22 cellular contexts compared by ENCODE assay signal in the genomic region with DNA sequence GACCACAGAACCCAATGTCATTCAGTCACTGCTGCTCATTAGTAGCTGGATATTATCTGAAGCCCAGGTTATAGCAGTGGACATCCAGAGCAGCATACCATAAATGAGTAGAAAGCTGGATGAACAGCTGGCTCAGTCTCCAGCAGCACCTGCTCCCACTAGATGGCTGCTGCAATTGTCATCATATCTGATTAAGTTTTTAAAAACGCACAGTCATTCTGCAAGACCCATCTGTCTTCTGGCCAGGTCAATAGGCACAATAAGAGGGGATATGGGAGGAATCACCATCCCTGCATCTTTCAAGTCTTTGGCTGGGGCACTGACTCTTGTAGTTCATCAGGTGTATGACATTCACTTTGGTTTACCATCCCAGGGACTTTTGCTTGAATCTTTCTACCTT. TPM values are rescaled to one million over a fixed set of nuclear protein-coding genes. Genes with fewer than 3 reads are reported as not detected.
DNase-seq lines count a peak whose midpoint lies in the region; ATAC-seq, FAIRE-seq and TF ChIP-seq lines count a peak whose summit lies in the region.
"Had no signal": no experiment of that assay in that cellular context is flagged by ENCODE, and none has a peak within 500 bp of the region (broad histone marks: within the 10 kb centered on the region; RNA-seq: fewer than 3 reads in every experiment).

No MANE protein-coding gene starts in this region.

- H3K27me3 Mint-ChIP-seq in neural progenitor cell (ENCODE audit: insufficient read depth, low read depth), result peaks cover 3% of the 10 kb centered on the region

- no peak overlapping the region for H4K91ac ChIP-seq in IMR-90 (ENCODE audit: insufficient read depth, low read depth, low read length)

- H3K23ac ChIP-seq in IMR-90 (ENCODE audit: low read depth, low read length), result no peak overlapping the region

- no peak for TF ChIP-seq RAD21 in A549 (conservative IDR thresholded peaks at IDR 0.05 in 1 of 2, IDR thresholded peaks at IDR 0.05 in 1 of 2)
- TF ChIP-seq RAD21 in IMR-90 (IDR thresholded peaks at IDR 0.05; ENCODE audit: low read length), result no peak

- no peaks in the 10 kb centered on the region for H4K20me1 ChIP-seq in IMR-90 (ENCODE audit: insufficient read depth, low read length)
- no peaks in the 10 kb centered on the region for H4K20me1 ChIP-seq in neural progenitor cell (ENCODE audit: low read depth)
- H4K20me1 ChIP-seq: BLaER1 treated with 17β-estradiol and CSF1 and Interleukin-3, amounts not matched to agents 10 nM and 100 nM had no signal

- no peak overlapping the region for H3K27ac ChIP-seq in A549
- H3K27ac ChIP-seq in IMR-90 (ENCODE audit: insufficient read depth, low read length), result no peak overlapping the region
- no peak overlapping the region for H3K27ac ChIP-seq in neural progenitor cell
- H3K27ac ChIP-seq: BLaER1 treated with 17β-estradiol and CSF1 and Interleukin-3, amounts not matched to agents 10 nM and 100 nM had no signal

- no peak overlapping the region for H3K27ac Mint-ChIP-seq in neural progenitor cell
- H3K27ac Mint-ChIP-seq: CD14-positive monocyte; CD4-positive, alpha-beta T cell; CD8-positive, alpha-beta memory T cell; HFFc6 had no signal

- H2BK120ac ChIP-seq in IMR-90 (ENCODE audit: low read depth, low read length), result no peak overlapping the region

- H3K18ac ChIP-seq in IMR-90 (ENCODE audit: low read depth, low read length), result no peak overlapping the region

- no peak overlapping the region for H3K56ac ChIP-seq in IMR-90 (ENCODE audit: extremely low read depth, insufficient read depth, low read length)

- H4K5ac ChIP-seq in IMR-90 (ENCODE audit: low read depth, low read length), result no peak overlapping the region

- H3K4me1 ChIP-seq in A549 (no peaks in the 10 kb centered on the region), IMR-90 (ENCODE audit: control insufficient read depth, insufficient read depth, low read length) (no peaks in the 10 kb centered on the region), neural progenitor cell (peaks cover 6% of the 10 kb centered on the region)
- H3K4me1 ChIP-seq: BE2C, HAP-1 had no signal

- no peak overlapping the region for H2BK5ac ChIP-seq in IMR-90 (ENCODE audit: low read depth, low read length, poor library complexity, severe bottlenecking)

- H3K9me3 Mint-ChIP-seq in neural progenitor cell, result peaks cover 5% of the 10 kb centered on the region
- H3K9me3 Mint-ChIP-seq: CD4-positive, alpha-beta T cell; HFFc6 had no signal

- no peak overlapping the region for H2AK9ac ChIP-seq in IMR-90 (replicated peaks; ENCODE audit: low read depth, low read length, poor library complexity)

- peak; percentile 71 for DNase-seq in NCI-H82 (lab: John Stamatoyannopoulos, UW)
- DNase-seq in NCI-H82 treated with DMSO at 0.1 percent for 48 hours (lab: John Stamatoyannopoulos, UW; ENCODE audit: unreplicated experiment), result no peak
- no peak for DNase-seq in A549 (ENCODE audit: low read depth in 1 of 2, low spot score in 1 of 2)
- DNase-seq in IMR-90, result no peak
- DNase-seq in neural progenitor cell (ENCODE audit: low spot score), result no peak
- no peak for DNase-seq in hippocampal formation (lab: John Stamatoyannopoulos, UW)
- no peak for DNase-seq in AG08395 (ENCODE audit: low spot score)
- DNase-seq: AML-193; BE2C; CD4-positive, alpha-beta T cell; CD8-positive, alpha-beta memory T cell; DMS 273 treated with DMSO at 0.1 percent for 48 hours; DND-41; GOT3; HFFc6 had no signal

- no peak overlapping the region for H2AFZ ChIP-seq in IMR-90 (replicated peaks; ENCODE audit: low read length, poor library complexity)
- no peak overlapping the region for H2AFZ ChIP-seq in neural progenitor cell (replicated peaks)

- H2BK20ac ChIP-seq in IMR-90 (ENCODE audit: low read depth, low read length), result no peak overlapping the region

- ATAC-seq in A549 (no peak), IMR-90 (ENCODE audit: low read depth) (no peak)

- no peak overlapping the region for H2BK15ac ChIP-seq in IMR-90 (ENCODE audit: low read depth, low read length)

- dilution Hi-C loops in IMR-90 (cut with HindIII; ENCODE audit: low sequenced_read_pairs, unreplicated experiment), result no loop called here

- H3K9me1 ChIP-seq in IMR-90 (ENCODE audit: insufficient read depth, low read length), result no peaks in the 10 kb centered on the region

- H3K27me3 ChIP-seq in IMR-90 (ENCODE audit: control insufficient read depth, insufficient read depth, low read length) (no peaks in the 10 kb centered on the region; the same call in 1 of the 2 replicates), neural progenitor cell (no peaks in the 10 kb centered on the region)
- H3K27me3 ChIP-seq: BE2C; BLaER1 treated with 17β-estradiol and CSF1 and Interleukin-3, amounts not matched to agents 10 nM and 100 nM had no signal

- no peak overlapping the region for H2AK5ac ChIP-seq in IMR-90 (ENCODE audit: low read depth, low read length)

- no peak for FAIRE-seq in A549 (lab: Jason Lieb, UNC)
- FAIRE-seq: D721Med, G401.6, GM12892, H54 had no signal

- intact Hi-C loops in IMR-90 (cut with micrococcal nuclease), result no loop called here

- H3K36me3 ChIP-seq in IMR-90 (ENCODE audit: control insufficient read depth, insufficient read depth, low read length) (no peaks in the 10 kb centered on the region), neural progenitor cell (no peaks in the 10 kb centered on the region)
- H3K36me3 ChIP-seq: BE2C; BLaER1 treated with 17β-estradiol and CSF1 and Interleukin-3, amounts not matched to agents 10 nM and 100 nM; HAP-1 had no signal

- TF ChIP-seq POLR2A in A549 (IDR thresholded peaks at IDR 0.05; ENCODE audit: low read length), result no peak
- no peak for TF ChIP-seq POLR2A in IMR-90 (IDR thresholded peaks at IDR 0.05; ENCODE audit: low read depth, low read length)

- no TSS peak for BruUV-seq in IMR-90 (replicated peaks; lab: Mats Ljungman, UMichigan)

- POLR2A ChIA-PET in A549 (lab: Yijun Ruan, JAX) (no interaction called here), IMR-90 (lab: Charles Lee; ENCODE audit: unreplicated experiment) (no interaction called here)

- no peak overlapping the region for H3K14ac ChIP-seq in IMR-90 (replicated peaks; ENCODE audit: low read depth, low read length)

- CTCF ChIA-PET in A549 (lab: Yijun Ruan, JAX), result no interaction called here
- CTCF ChIA-PET in IMR-90 (lab: Yijun Ruan, JAX), result no interaction called here

- no peaks in the 10 kb centered on the region for H3K79me2 ChIP-seq in neural progenitor cell (ENCODE audit: low read depth)

- no peak overlapping the region for H4K8ac ChIP-seq in IMR-90 (ENCODE audit: low read depth in 2 of 2, low read length in 2 of 2)

- H3K4me1 Mint-ChIP-seq in neural progenitor cell, result peaks cover 8% of the 10 kb centered on the region
- H3K4me1 Mint-ChIP-seq: CD14-positive monocyte; CD8-positive, alpha-beta memory T cell had no signal

- no peak overlapping the region for H3K4ac ChIP-seq in IMR-90 (ENCODE audit: low read depth, low read length)

- no peaks in the 10 kb centered on the region for H3K36me3 Mint-ChIP-seq in neural progenitor cell
- H3K36me3 Mint-ChIP-seq: CD14-positive monocyte had no signal

- H3F3A ChIP-seq in neural progenitor cell (ENCODE audit: low read depth), result no peaks in the 10 kb centered on the region

- no peaks in the 10 kb centered on the region for H3K79me1 ChIP-seq in IMR-90 (ENCODE audit: low read depth in 1 of 2, low read length in 2 of 2)

- H3K9ac ChIP-seq in IMR-90 (ENCODE audit: low read depth, low read length) (no peak overlapping the region), neural progenitor cell (no peak overlapping the region)
- H3K9ac ChIP-seq: BLaER1 treated with 17β-estradiol and CSF1 and Interleukin-3, amounts not matched to agents 10 nM and 100 nM had no signal

- WGBS in A549 (ENCODE audit: missing lambda C conversion rate), result 83% methylated on average over 1 of the region's 1 CpG
- no CpG with 5 or more reads among the region's 1 CpG for WGBS in IMR-90 (ENCODE audit: extremely low coverage in 2 of 2, insufficient read length in 1 of 2), 2 experiments

- TF ChIP-seq CTCF in A549 (IDR thresholded peaks at IDR 0.05) (no peak), IMR-90 (conservative IDR thresholded peaks at IDR 0.05; ENCODE audit: low read depth, low read length) (no peak), neural progenitor cell (IDR thresholded peaks at IDR 0.05) (no peak)

- H3K9me3 ChIP-seq in A549 (peaks cover 9% of the 10 kb centered on the region; the same call in 1 of the 3 replicates), IMR-90 (ENCODE audit: control insufficient read depth, insufficient read depth, low read length) (no peaks in the 10 kb centered on the region), neural progenitor cell (ENCODE audit: low read depth) (no peaks in the 10 kb centered on the region)
- H3K9me3 ChIP-seq: BE2C, HAP-1 had no signal

- H3K4me3 ChIP-seq in A549 (no peak overlapping the region), IMR-90 (ENCODE audit: insufficient read depth, low read depth, low read length) (no peak overlapping the region), neural progenitor cell (no peak overlapping the region)
- H3K4me3 ChIP-seq: BLaER1 treated with 17β-estradiol and CSF1 and Interleukin-3, amounts not matched to agents 10 nM and 100 nM; HAP-1 had no signal

- H3K4me2 ChIP-seq in A549 (no peak overlapping the region), IMR-90 (ENCODE audit: low read depth, low read length) (no peak overlapping the region), neural progenitor cell (peak overlapping the region; percentile 25)
- H3K4me2 ChIP-seq: BLaER1 treated with 17β-estradiol and CSF1 and Interleukin-3, amounts not matched to agents 10 nM and 100 nM had no signal

- no peak for TF ChIP-seq EP300 in A549 (IDR thresholded peaks at IDR 0.05)

- no peak overlapping the region for H3K4me3 Mint-ChIP-seq in neural progenitor cell
- H3K4me3 Mint-ChIP-seq: CD14-positive monocyte; CD4-positive, alpha-beta T cell; CD8-positive, alpha-beta memory T cell; HFFc6 had no signal

- in situ Hi-C loops in IMR-90 (cut with MboI; ENCODE audit: low sequenced_read_pairs), result no loop called here

TF ChIP-seq in A549, 52 proteins besides CTCF, POLR2A, EP300 and RAD21 (continues in another document):
- TF ChIP-seq RCOR1 (IDR thresholded peaks at IDR 0.05; ENCODE audit: low read depth, low read length), result no peak
- TF ChIP-seq MAFK (IDR thresholded peaks at IDR 0.05; ENCODE audit: partially characterized antibody), result peak; percentile 68

TF ChIP-seq in IMR-90, 13 proteins besides CTCF, POLR2A, EP300 and RAD21:
- TF ChIP-seq NFE2L2 (IDR thresholded peaks at IDR 0.05; ENCODE audit: low read depth, low read length) (peak; percentile 56), FOS (IDR thresholded peaks at IDR 0.05; ENCODE audit: low read depth, low read length) (no peak), RCOR1 (IDR thresholded peaks at IDR 0.05; ENCODE audit: insufficient replicate concordance, low read length) (no peak)
TF ChIP-seq in IMR-90: peak in this region for 1.

RNA-seq across cellular contexts. Expression of a gene that starts 55.1 kb away (rescaled TPM):
- polyA plus RNA-seq in A549 (2011; rRNA removed) (1.0 and 1.1 TPM in 2 replicates), A549 (2017; fragmentation: RNase III; extraction: RNeasy Plus Mini Kit Qiagen cat#74134 plus additional on column Dnase treatment) (0.71 to 1.0 TPM (median 0.88 TPM) in 3 replicates), IMR-90 (2012; rRNA removed) (0.46 and 0.80 TPM in 2 replicates)
- 0.61 and 0.73 TPM in 2 replicates for polyA plus RNA-seq in A549 (2012; cell fraction: cytosol; rRNA removed)
- polyA plus RNA-seq in A549 (2012; cell fraction: nucleus; rRNA removed), result 1.0 and 1.8 TPM in 2 replicates
- 1.1 and 1.3 TPM in 2 replicates for polyA minus RNA-seq in A549 (2011; rRNA and poly(A)+ RNA removed)
- total RNA-seq in IMR-90 (2012; rRNA removed) (0.83 and 1.1 TPM in 2 replicates), neural progenitor cell (ENCODE audit: low replicate concordance) (5.0 and 7.5 TPM in 2 replicates)
- polyA plus RNA-seq in IMR-90 (2012; cell fraction: cytosol; rRNA removed), result 0.17 and 0.25 TPM in 2 replicates
- 0.45 and 1.1 TPM in 2 replicates for polyA plus RNA-seq in IMR-90 (2012; cell fraction: nucleus; rRNA removed; ENCODE audit: low replicate concordance)
- total RNA-seq: CD8-positive, alpha-beta memory T cell had no signal
- polyA plus RNA-seq: CD14-positive monocyte; CD8-positive, alpha-beta memory T cell had no signal
